ENCODE assay signal across 9 cellular contexts in genomic region chr17:15340966-15341365, GRCh38. TPM values are rescaled to one million over a fixed set of nuclear protein-coding genes. Genes with fewer than 3 reads are reported as not detected.
DNase-seq lines count a peak whose midpoint lies in the region; ATAC-seq and TF ChIP-seq lines count a peak whose summit lies in the region.
"Had no signal": no experiment of that assay in that cellular context is flagged by ENCODE, and none has a peak within 500 bp of the region (broad histone marks: within the 10 kb centered on the region; RNA-seq: fewer than 3 reads in every experiment).

No MANE protein-coding gene starts in this region.

- H3K4me3 ChIP-seq in ectodermal cell (ENCODE audit: insufficient read depth, low read depth, low read length) (peak overlapping the region; percentile 56), mucosa of descending colon (no peak overlapping the region), upper lobe of right lung (peak overlapping the region; percentile 60)

- H3K27ac ChIP-seq in ectodermal cell (ENCODE audit: insufficient read depth, low read depth, low read length, poor library complexity, severe bottlenecking) (no peak overlapping the region), upper lobe of right lung (no peak overlapping the region)

- intact Hi-C loops in mucosa of descending colon (cut with DNase I, micrococcal nuclease): no loop called here
- intact Hi-C loops in upper lobe of right lung (cut with DNase I): no loop called here

- no peak for DNase-seq in activated T-cell treated with anti-CD3 and anti-CD28 coated beads, Interleukin-2, amount 50 U/mL, for 4 hours
- DNase-seq in activated T-cell treated with anti-CD3 and anti-CD28 coated beads, Interleukin-2, amount 50 U/mL, for 48 hours: no peak
- no peak for DNase-seq in mucosa of descending colon
- DNase-seq in upper lobe of right lung: no peak
- no peak for DNase-seq in HuH-7 (ENCODE audit: low spot score)
- DNase-seq in NCI-H1930 (lab: John Stamatoyannopoulos, UW): no peak
- DNase-seq in NCI-H2081 (lab: John Stamatoyannopoulos, UW): no peak

- H3K9me3 Mint-ChIP-seq in activated T-cell treated with anti-CD3 and anti-CD28 coated beads, Interleukin-2, amount 50 U/mL, for 4 hours: peaks cover 2% of the 10 kb centered on the region

- no peaks in the 10 kb centered on the region for H3K36me3 Mint-ChIP-seq in activated T-cell treated with anti-CD3 and anti-CD28 coated beads, Interleukin-2, amount 50 U/mL, for 4 hours (ENCODE audit: insufficient read depth)

- H3K9me3 ChIP-seq in ectodermal cell (ENCODE audit: control insufficient read depth, low read length) (no peaks in the 10 kb centered on the region), mucosa of descending colon (no peaks in the 10 kb centered on the region), upper lobe of right lung (no peaks in the 10 kb centered on the region)

- peaks cover 57% of the 10 kb centered on the region for H3K27me3 Mint-ChIP-seq in activated T-cell treated with anti-CD3 and anti-CD28 coated beads, Interleukin-2, amount 50 U/mL, for 4 hours (ENCODE audit: low read depth)

- H3K4me3 Mint-ChIP-seq in activated T-cell treated with anti-CD3 and anti-CD28 coated beads, Interleukin-2, amount 50 U/mL, for 4 hours: peak overlapping the region; percentile 1

- TF ChIP-seq CTCF in mucosa of descending colon (IDR thresholded peaks at IDR 0.05): no peak
- TF ChIP-seq CTCF in upper lobe of right lung (IDR thresholded peaks at IDR 0.05): no peak

- peaks cover 5% of the 10 kb centered on the region for H3K4me1 Mint-ChIP-seq in activated T-cell treated with anti-CD3 and anti-CD28 coated beads, Interleukin-2, amount 50 U/mL, for 4 hours (ENCODE audit: low read depth)

- WGBS in ectodermal cell, 2 experiments: 6 to 7% methylated on average over 19 of the region's 19 CpGs

- no peaks in the 10 kb centered on the region for H3K36me3 ChIP-seq in ectodermal cell (ENCODE audit: control insufficient read depth, insufficient read depth, low read length)
- no peaks in the 10 kb centered on the region for H3K36me3 ChIP-seq in mucosa of descending colon (ENCODE audit: low read depth)
- H3K36me3 ChIP-seq in upper lobe of right lung: no peaks in the 10 kb centered on the region

- H3K4me1 ChIP-seq in ectodermal cell (ENCODE audit: control insufficient read depth, insufficient read depth, low read length): no peaks in the 10 kb centered on the region
- H3K4me1 ChIP-seq in mucosa of descending colon (ENCODE audit: low read depth): no peaks in the 10 kb centered on the region
- peaks cover 6% of the 10 kb centered on the region for H3K4me1 ChIP-seq in upper lobe of right lung

- no peak for ATAC-seq in activated T-cell treated with anti-CD3 and anti-CD28 coated beads, Interleukin-2, amount 50 U/mL, for 4 hours
- ATAC-seq in mucosa of descending colon: peak; percentile 42
- ATAC-seq in upper lobe of right lung: peak; percentile 19
- ATAC-seq: HCT116 had no signal

- H3K27me3 ChIP-seq in ectodermal cell (ENCODE audit: control insufficient read depth, insufficient read depth, low read length, poor library complexity, severe bottlenecking) (peaks cover 42% of the 10 kb centered on the region), upper lobe of right lung (peaks cover 10% of the 10 kb centered on the region)

RNA-seq across cellular contexts. Expression of gene TEKT3, which starts 0.4 kb away (rescaled TPM):
- total RNA-seq in activated T-cell treated with anti-CD3 and anti-CD28 coated beads, Interleukin-2, amount 50 U/mL, for 4 hours: under 1 TPM in 1 of 3 donors, not detected in 2; 0.23 TPM
- 0.67 TPM for polyA plus RNA-seq in ectodermal cell (2013, experiment 1 of 4)
- polyA plus RNA-seq in ectodermal cell (2013, experiment 2 of 4): 0.76 TPM
- 0.75 TPM for polyA plus RNA-seq in ectodermal cell (2013, experiment 3 of 4)
- polyA plus RNA-seq in ectodermal cell (2013, experiment 4 of 4): 0.65 TPM
- total RNA-seq in mucosa of descending colon (under 1 TPM in 2 of 3 donors, not detected in 1; 0.60 to 0.69 TPM), upper lobe of right lung (not detected)

Comparison
In these comparisons a context has a peak if more than half of its experiments do, and no peak if none do; other contexts are left out.
1. ATAC-seq: peak in mucosa of descending colon (single experiment) and upper lobe of right lung (single experiment); none in activated T-cell treated with anti-CD3 and anti-CD28 coated beads, Interleukin-2, amount 50 U/mL, for 4 hours (0 of 2).